In the genomic region with DNA sequence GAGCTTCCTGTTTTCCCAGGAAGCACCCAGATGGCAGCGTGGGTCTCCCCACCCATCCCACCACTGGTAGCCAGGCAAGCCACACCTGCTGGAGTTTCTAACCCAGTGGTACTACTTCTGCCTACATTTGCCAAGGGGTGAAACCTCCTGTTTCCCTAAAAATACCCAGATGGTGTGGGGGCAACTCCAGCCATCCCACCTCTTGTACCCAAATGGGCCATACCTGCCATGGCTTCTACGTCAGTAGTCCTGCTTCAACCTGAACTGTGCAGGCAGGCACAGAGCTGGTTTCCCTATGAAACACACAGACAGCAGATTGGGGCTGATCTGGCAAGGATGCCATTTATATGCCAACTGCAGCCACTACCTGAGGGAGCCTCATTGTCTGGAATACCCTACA, we compare ENCODE assay signal across 8 cellular contexts.
"Had no signal": no experiment of that assay in that cellular context is flagged by ENCODE, and none has a peak within 500 bp of the region (broad histone marks: within the 10 kb centered on the region; RNA-seq: fewer than 3 reads in every experiment).

No MANE protein-coding gene starts in this region.

- H3K4me2 ChIP-seq: KMS-11 had no signal

- H3K4me1 Mint-ChIP-seq: IgD-negative memory B cell had no signal

- FAIRE-seq: HepG2, HTR-8/SVneo had no signal

- H3K27ac ChIP-seq: HL-60, KMS-11 had no signal

- H3K36me3 Mint-ChIP-seq: IgD-negative memory B cell had no signal

- ATAC-seq: HepG2 had no signal

- H3K27ac Mint-ChIP-seq: IgD-negative memory B cell had no signal

- H3K9ac ChIP-seq: KMS-11 had no signal

- H3K27me3 Mint-ChIP-seq: IgD-negative memory B cell had no signal

- DNase-seq: IMR-90, KBM-7, KG1 had no signal

- H3K4me3 Mint-ChIP-seq: IgD-negative memory B cell had no signal
